Comparison of ENCODE assay signal across 22 cellular contexts in the genomic region with DNA sequence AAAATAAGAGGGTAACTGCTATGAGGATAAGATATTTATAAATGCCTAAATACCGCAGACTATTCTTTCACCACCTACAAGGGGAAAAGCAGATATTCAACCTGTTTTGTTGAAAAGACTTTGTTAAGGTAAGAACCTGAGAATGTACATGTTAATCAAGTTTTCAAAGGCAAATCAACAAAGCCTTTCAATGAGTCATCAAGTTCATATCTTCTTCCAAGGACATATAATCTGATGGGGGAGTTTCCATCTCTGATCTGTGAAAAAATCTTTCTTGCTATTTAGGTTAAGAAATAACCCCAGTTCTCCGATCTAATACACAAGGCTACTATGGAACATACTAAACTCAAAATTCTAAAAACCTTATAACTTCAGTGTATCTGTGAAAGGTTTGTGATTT. TPM values are rescaled to one million over a fixed set of nuclear protein-coding genes. Genes with fewer than 3 reads are reported as not detected.
DNase-seq lines count a peak whose midpoint lies in the region; ATAC-seq, FAIRE-seq and TF ChIP-seq lines count a peak whose summit lies in the region.
"Had no signal": no experiment of that assay in that cellular context is flagged by ENCODE, and none has a peak within 500 bp of the region (broad histone marks: within the 10 kb centered on the region; RNA-seq: fewer than 3 reads in every experiment).

No MANE protein-coding gene starts in this region.

- 92% methylated on average over 2 of the region's 2 CpGs for WGBS in A549 (ENCODE audit: missing lambda C conversion rate)
- no CpG with 5 or more reads among the region's 2 CpGs for WGBS in endodermal cell (ENCODE audit: insufficient coverage in 1 of 2, insufficient read length in 1 of 2), 2 experiments

- no peak for TF ChIP-seq RAD21 in A549 (conservative IDR thresholded peaks at IDR 0.05 in 1 of 2, IDR thresholded peaks at IDR 0.05 in 1 of 2)

- no peaks in the 10 kb centered on the region for H3K36me3 ChIP-seq in endodermal cell (ENCODE audit: control insufficient read depth, insufficient read depth, low read length)
- H3K36me3 ChIP-seq: Peyer's patch had no signal

- H3K4me3 ChIP-seq in A549 (no peak overlapping the region), choroid plexus epithelial cell (ENCODE audit: low read depth, low read length) (no peak overlapping the region), endodermal cell (ENCODE audit: low read length) (no peak overlapping the region)
- H3K4me3 ChIP-seq: Peyer's patch had no signal

- peaks cover 15% of the 10 kb centered on the region; the same call in 2 of the 3 replicates for H3K4me1 ChIP-seq in A549
- peaks cover 6% of the 10 kb centered on the region for H3K4me1 ChIP-seq in endodermal cell (ENCODE audit: control insufficient read depth, insufficient read depth, low read length)
- H3K4me1 ChIP-seq: Peyer's patch had no signal

- no peak overlapping the region for H3K9ac ChIP-seq in endodermal cell (ENCODE audit: extremely low read depth, low read length, poor library complexity, severe bottlenecking)

- H3K27ac ChIP-seq in A549 = no peak overlapping the region
- no peak overlapping the region for H3K27ac ChIP-seq in endodermal cell (ENCODE audit: low read depth, low read length)
- H3K27ac ChIP-seq: C4-2B, Peyer's patch had no signal

- no peak overlapping the region for H3K4me3 Mint-ChIP-seq in osteocyte (ENCODE audit: unreplicated experiment)
- H3K4me3 Mint-ChIP-seq in endodermal cell = no peak overlapping the region
- H3K4me3 Mint-ChIP-seq: CD8-positive, alpha-beta memory T cell had no signal

- TF ChIP-seq CTCF in A549 (IDR thresholded peaks at IDR 0.05) = no peak
- TF ChIP-seq CTCF in choroid plexus epithelial cell (conservative IDR thresholded peaks at IDR 0.05; ENCODE audit: low read depth, low read length) = no peak
- no peak for TF ChIP-seq CTCF in osteocyte (IDR thresholded peaks at IDR 0.05)
- no peak for TF ChIP-seq CTCF in endodermal cell (conservative IDR thresholded peaks at IDR 0.05)

- H3K4me1 Mint-ChIP-seq in osteocyte (ENCODE audit: unreplicated experiment) (peaks cover 42% of the 10 kb centered on the region), endodermal cell (peaks cover 16% of the 10 kb centered on the region)
- H3K4me1 Mint-ChIP-seq: CD8-positive, alpha-beta memory T cell had no signal

- no peaks in the 10 kb centered on the region for H3K36me3 Mint-ChIP-seq in osteocyte (ENCODE audit: unreplicated experiment)
- H3K36me3 Mint-ChIP-seq in endodermal cell (ENCODE audit: low read depth) = peaks cover 4% of the 10 kb centered on the region
- H3K36me3 Mint-ChIP-seq: CD8-positive, alpha-beta memory T cell had no signal

- H3K27me3 ChIP-seq in endodermal cell (ENCODE audit: control insufficient read depth, insufficient read depth, low read length, poor library complexity, severe bottlenecking) = no peaks in the 10 kb centered on the region
- H3K27me3 ChIP-seq: Peyer's patch had no signal

- POLR2A ChIA-PET in A549 (lab: Yijun Ruan, JAX) = no interaction called here

- no peak for TF ChIP-seq EP300 in A549 (IDR thresholded peaks at IDR 0.05)

- no peak overlapping the region for H3K4me2 ChIP-seq in A549

- CTCF ChIA-PET in A549 (lab: Yijun Ruan, JAX) = no interaction called here

- H3K9me3 ChIP-seq in A549 (no peaks in the 10 kb centered on the region), endodermal cell (ENCODE audit: control insufficient read depth, low read length) (peaks cover 8% of the 10 kb centered on the region)
- H3K9me3 ChIP-seq: Peyer's patch had no signal

- no peak for FAIRE-seq in A549 (lab: Jason Lieb, UNC)
- FAIRE-seq: GM19239, H1 had no signal

- DNase-seq in A549 (ENCODE audit: low read depth in 1 of 2, low spot score in 1 of 2) = no peak
- peak; percentile 39 for DNase-seq in NCI-H226
- DNase-seq in choroid plexus epithelial cell (ENCODE audit: low read depth) = peak; percentile 45
- no peak for DNase-seq in osteocyte (ENCODE audit: extremely low spot score, unreplicated experiment)
- DNase-seq in stimulated activated CD4-positive, alpha-beta T cell treated with anti-CD3 and anti-CD28 coated beads, Interleukin-4, amount 100 ng/mL, for 4 hours = no peak
- DNase-seq in NCI-H510A treated with DMSO at 0.1 percent for 48 hours (lab: John Stamatoyannopoulos, UW) = no peak
- DNase-seq in endodermal cell = no peak
- DNase-seq: Calu3; CD8-positive, alpha-beta memory T cell; DMS53; GDM1; MM.1S; NCI-H1092; NCI-H1436 treated with DMSO at 0.1 percent for 48 hours; NCI-H1930; NCI-H524; NCI-H82; Peyer's patch had no signal

- H3K27me3 Mint-ChIP-seq in osteocyte (ENCODE audit: unreplicated experiment) (no peaks in the 10 kb centered on the region), endodermal cell (ENCODE audit: insufficient read depth) (peaks cover 4% of the 10 kb centered on the region)

- H3K9me3 Mint-ChIP-seq in osteocyte (ENCODE audit: unreplicated experiment) (no peaks in the 10 kb centered on the region), endodermal cell (peaks cover 5% of the 10 kb centered on the region)
- H3K9me3 Mint-ChIP-seq: CD8-positive, alpha-beta memory T cell had no signal

- ATAC-seq in A549 (no peak), HG03159 (IDR thresholded peaks at IDR 0.05; ENCODE audit: unreplicated experiment) (no peak)

- TF ChIP-seq POLR2A in A549 (IDR thresholded peaks at IDR 0.05; ENCODE audit: low read length) = no peak

- peak overlapping the region; percentile 77 for H3K27ac Mint-ChIP-seq in osteocyte (ENCODE audit: unreplicated experiment)
- no peak overlapping the region for H3K27ac Mint-ChIP-seq in endodermal cell
- H3K27ac Mint-ChIP-seq: CD8-positive, alpha-beta memory T cell had no signal

TF ChIP-seq in A549, 52 proteins besides CTCF, POLR2A, EP300 and RAD21:
- TF ChIP-seq PHF8 (IDR thresholded peaks at IDR 0.05; ENCODE audit: borderline replicate concordance, low read depth) = no peak
- TF ChIP-seq FOSL2 (IDR thresholded peaks at IDR 0.05) = no peak
- peak; percentile 45; the same call in 1 of the 2 replicates for TF ChIP-seq FOSL2 (CRISPR knock-in tag; IDR thresholded peaks at IDR 0.05)
TF ChIP-seq in A549: peak in this region for 1.

RNA-seq across cellular contexts. Expression of a gene that starts 40.0 kb away (rescaled TPM):
- 52.4 and 148 TPM in 2 replicates for polyA plus RNA-seq in A549 (2011; rRNA removed)
- 13.1 and 14.9 TPM in 2 replicates for polyA plus RNA-seq in A549 (2012; cell fraction: cytosol; rRNA removed)
- polyA plus RNA-seq in A549 (2012; cell fraction: nucleus; rRNA removed) = 50.4 and 77.3 TPM in 2 replicates
- polyA plus RNA-seq in A549 (2017; fragmentation: RNase III; extraction: RNeasy Plus Mini Kit Qiagen cat#74134 plus additional on column Dnase treatment) = 70.9 to 84.4 TPM (median 72.9 TPM) in 3 replicates
- polyA minus RNA-seq in A549 (2011; rRNA and poly(A)+ RNA removed) = 154 and 160 TPM in 2 replicates
- total RNA-seq in osteocyte = 33.5 and 37.6 TPM in 2 replicates
- 100 to 1,000 TPM in 1 of 2 donors, 10 to 100 TPM in 1; 78.6 to 138 TPM for total RNA-seq in endodermal cell
- polyA plus RNA-seq in endodermal cell (2013, experiment 1 of 2) = 70.6 TPM
- 77.8 TPM for polyA plus RNA-seq in endodermal cell (2013, experiment 2 of 2)

Comparison
In these comparisons a context has a peak if more than half of its experiments do, and no peak if none do; other contexts are left out.
1. DNase-seq: peak in NCI-H226 (single experiment) and choroid plexus epithelial cell (single experiment); none in A549 (0 of 2), osteocyte (single experiment), stimulated activated CD4-positive, alpha-beta T cell treated with anti-CD3 and anti-CD28 coated beads, Interleukin-4, amount 100 ng/mL, for 4 hours (0 of 2), NCI-H510A treated with DMSO at 0.1 percent for 48 hours (single experiment) and endodermal cell (single experiment).